8 cellular contexts compared by ENCODE assay signal in genomic region chr1:1433804-1434130, GRCh38. TPM values are rescaled to one million over a fixed set of nuclear protein-coding genes. Genes with fewer than 3 reads are reported as not detected.
DNase-seq lines count a peak whose midpoint lies in the region; ATAC-seq and TF ChIP-seq lines count a peak whose summit lies in the region.

No MANE protein-coding gene starts in this region.

- POLR2A ChIA-PET in MCF 10A (lab: Yijun Ruan, JAX) (interaction anchor here (0.6 kb wide), 2 partner anchors 9 to 193 kb away, joined by 3 to 4 read pairs; no protein-coding TSS in a partner anchor), T-cell (lab: Charles Lee) (no interaction called here)

- H3K27me3 Mint-ChIP-seq in MCF 10A (ENCODE audit: insufficient read depth, unreplicated experiment): no peaks in the 10 kb centered on the region
- peaks cover 43% of the 10 kb centered on the region for H3K27me3 Mint-ChIP-seq in activated naive CD8-positive, alpha-beta T cell treated with anti-CD3 and anti-CD28 coated beads for 36 hours
- H3K27me3 Mint-ChIP-seq in T-cell: peaks cover 7 to 39% of the 10 kb centered on the region in 2 donors

- no peaks in the 10 kb centered on the region for H3K9me3 ChIP-seq in breast epithelium

- no peak for TF ChIP-seq POLR2A in breast epithelium (IDR thresholded peaks at IDR 0.05)

- H3K4me3 ChIP-seq in breast epithelium: peak overlapping the region in 2 of 3 donors; percentile 63 to 86

- H3K4me1 ChIP-seq in breast epithelium: peaks cover 43 to 70% of the 10 kb centered on the region in 2 donors

- H3K36me3 Mint-ChIP-seq in MCF 10A (ENCODE audit: insufficient read depth, unreplicated experiment) (no peaks in the 10 kb centered on the region), T-cell (no peaks in the 10 kb centered on the region)
- H3K36me3 Mint-ChIP-seq in activated naive CD8-positive, alpha-beta T cell treated with anti-CD3 and anti-CD28 coated beads for 36 hours: no peaks in the 10 kb centered on the region

- H3K27ac ChIP-seq in breast epithelium (peak overlapping the region; percentile 95 to 99), layer of hippocampus (ENCODE audit: low read depth, low read length) (peak overlapping the region; percentile 96)

- CTCF ChIA-PET in MCF 10A (lab: Yijun Ruan, JAX): interaction anchor here (1.2 kb wide), 1 partner anchor 71 kb away, joined by 3 read pairs; no protein-coding TSS in a partner anchor
- CTCF ChIA-PET in T-cell (lab: Charles Lee): no interaction called here

- intact Hi-C loops in breast epithelium (cut with DNase I; ENCODE audit: low total_unique reads) (no loop called here), MCF 10A (cut with micrococcal nuclease) (no loop called here)

- no peaks in the 10 kb centered on the region for H3K4me1 Mint-ChIP-seq in MCF 10A (ENCODE audit: insufficient read depth, unreplicated experiment)
- H3K4me1 Mint-ChIP-seq in activated naive CD8-positive, alpha-beta T cell treated with anti-CD3 and anti-CD28 coated beads for 36 hours: peaks cover 6% of the 10 kb centered on the region
- peaks cover under 1 to 10% (median 9%) of the 10 kb centered on the region in 3 donors for H3K4me1 Mint-ChIP-seq in T-cell

- ATAC-seq in HG02884 (IDR thresholded peaks at IDR 0.05; ENCODE audit: unreplicated experiment) (no peak), T-cell (replicated peaks in 1 of 4) (no peak)

- no peaks in the 10 kb centered on the region for H3K9me3 Mint-ChIP-seq in MCF 10A (ENCODE audit: unreplicated experiment)
- H3K9me3 Mint-ChIP-seq in activated naive CD8-positive, alpha-beta T cell treated with anti-CD3 and anti-CD28 coated beads for 36 hours: no peaks in the 10 kb centered on the region
- H3K9me3 Mint-ChIP-seq in T-cell: no peaks in the 10 kb centered on the region

- DNase-seq in breast epithelium (ENCODE audit: low spot score in 2 of 2) (peak in 1 of 2 donors; percentile 58), MCF 10A (ENCODE audit: unreplicated experiment) (no peak), COR-L47 (lab: John Stamatoyannopoulos, UW) (no peak), T-cell (no peak)
- peak; percentile 81 for DNase-seq in activated naive CD8-positive, alpha-beta T cell treated with anti-CD3 and anti-CD28 coated beads for 36 hours
- DNase-seq in stimulated activated CD4-positive, alpha-beta T cell treated with anti-CD3 and anti-CD28 coated beads, TNF-alpha, amount 100 ng/mL, for 4 hours (ENCODE audit: low read depth in 3 of 3): peak; percentile 23 to 32 (median 24)

- TF ChIP-seq CTCF in breast epithelium (IDR thresholded peaks at IDR 0.05) (no peak), MCF 10A (IDR thresholded peaks at IDR 0.05; ENCODE audit: unreplicated experiment) (no peak)

- BruUV-seq in MCF 10A (replicated peaks; lab: Mats Ljungman, UMichigan): no TSS peak

- no peak overlapping the region for H3K27ac Mint-ChIP-seq in MCF 10A (ENCODE audit: low read depth, unreplicated experiment)
- peak overlapping the region; percentile 45 for H3K27ac Mint-ChIP-seq in activated naive CD8-positive, alpha-beta T cell treated with anti-CD3 and anti-CD28 coated beads for 36 hours
- H3K27ac Mint-ChIP-seq in T-cell: no peak overlapping the region

- no peaks in the 10 kb centered on the region for H3K36me3 ChIP-seq in breast epithelium

- H3K4me3 Mint-ChIP-seq in MCF 10A (ENCODE audit: unreplicated experiment): no peak overlapping the region
- no peak overlapping the region for H3K4me3 Mint-ChIP-seq in activated naive CD8-positive, alpha-beta T cell treated with anti-CD3 and anti-CD28 coated beads for 36 hours
- H3K4me3 Mint-ChIP-seq in T-cell: no peak overlapping the region

- H3K27me3 ChIP-seq in breast epithelium (no peaks in the 10 kb centered on the region), layer of hippocampus (ENCODE audit: control insufficient read depth, insufficient read depth, low read length) (no peaks in the 10 kb centered on the region)

RNA-seq across cellular contexts. Expression of gene VWA1, which starts 1.7 kb away (rescaled TPM):
- total RNA-seq in breast epithelium: 10 to 100 TPM; 13.0 to 44.8 (median 35.7) TPM
- 0.37 and 0.54 TPM in 2 replicates for total RNA-seq in MCF 10A (2022)
- total RNA-seq in activated naive CD8-positive, alpha-beta T cell treated with anti-CD3 and anti-CD28 coated beads for 36 hours: under 1 TPM; 0.25 to 0.44 TPM
- total RNA-seq in T-cell: under 1 TPM in 3 of 5 donors, not detected in 2; 0.15 to 0.54 (median 0.26) TPM

RNA-seq across cellular contexts. Expression of gene ANKRD65, which starts 12.7 kb away (rescaled TPM):
- total RNA-seq in breast epithelium (10 to 100 TPM; 10.2 to 16.0 (median 12.2) TPM), MCF 10A (2022) (0.86 and 1.4 TPM in 2 replicates), T-cell (under 1 TPM in 1 of 5 donors, not detected in 4; 0.20 TPM)
- not detected for total RNA-seq in activated naive CD8-positive, alpha-beta T cell treated with anti-CD3 and anti-CD28 coated beads for 36 hours

RNA-seq across cellular contexts. Expression of gene ATAD3C, which starts 15.7 kb away (rescaled TPM):
- total RNA-seq in breast epithelium: 1 to 10 TPM; 1.9 to 8.5 (median 4.3) TPM
- total RNA-seq in MCF 10A (2022): 0.27 and 2.0 TPM in 2 replicates
- 1 to 10 TPM; 1.3 to 1.5 TPM for total RNA-seq in activated naive CD8-positive, alpha-beta T cell treated with anti-CD3 and anti-CD28 coated beads for 36 hours
- 1 to 10 TPM in 3 of 5 donors, under 1 TPM in 2; 0.59 to 3.1 (median 1.4) TPM for total RNA-seq in T-cell

RNA-seq across cellular contexts. Expression of gene MRPL20, which starts 26.7 kb away (rescaled TPM):
- total RNA-seq in breast epithelium (100 to 1,000 TPM; 127 to 149 (median 147) TPM), MCF 10A (2022) (131 and 137 TPM in 2 replicates), T-cell (100 to 1,000 TPM; 106 to 123 (median 114) TPM)
- 100 to 1,000 TPM; 181 to 182 TPM for total RNA-seq in activated naive CD8-positive, alpha-beta T cell treated with anti-CD3 and anti-CD28 coated beads for 36 hours

RNA-seq across cellular contexts. Expression of gene CCNL2, which starts 34.6 kb away (rescaled TPM):
- total RNA-seq in breast epithelium: 100 to 1,000 TPM; 170 to 325 (median 285) TPM
- 230 and 248 TPM in 2 replicates for total RNA-seq in MCF 10A (2022)
- total RNA-seq in activated naive CD8-positive, alpha-beta T cell treated with anti-CD3 and anti-CD28 coated beads for 36 hours: 10 to 100 TPM; 91.6 to 92.2 TPM
- 100 to 1,000 TPM; 250 to 418 (median 376) TPM for total RNA-seq in T-cell

Comparison
In these comparisons a context has a peak if more than half of its experiments do, and no peak if none do; other contexts are left out.
1. DNase-seq: peak in activated naive CD8-positive, alpha-beta T cell treated with anti-CD3 and anti-CD28 coated beads for 36 hours (single experiment) and stimulated activated CD4-positive, alpha-beta T cell treated with anti-CD3 and anti-CD28 coated beads, TNF-alpha, amount 100 ng/mL, for 4 hours (3 of 3); none in MCF 10A (single experiment), COR-L47 (single experiment) and T-cell (0 of 34).